ENCODE assay signal across 29 cellular contexts in genomic region chr1:248361111-248361715, GRCh38. TPM values are rescaled to one million over a fixed set of nuclear protein-coding genes. Genes with fewer than 3 reads are reported as not detected.
DNase-seq lines count a peak whose midpoint lies in the region; ATAC-seq and TF ChIP-seq lines count a peak whose summit lies in the region.
"Had no signal": no experiment of that assay in that cellular context is flagged by ENCODE, and none has a peak within 500 bp of the region (broad histone marks: within the 10 kb centered on the region; RNA-seq: fewer than 3 reads in every experiment).

A gene with protein sequence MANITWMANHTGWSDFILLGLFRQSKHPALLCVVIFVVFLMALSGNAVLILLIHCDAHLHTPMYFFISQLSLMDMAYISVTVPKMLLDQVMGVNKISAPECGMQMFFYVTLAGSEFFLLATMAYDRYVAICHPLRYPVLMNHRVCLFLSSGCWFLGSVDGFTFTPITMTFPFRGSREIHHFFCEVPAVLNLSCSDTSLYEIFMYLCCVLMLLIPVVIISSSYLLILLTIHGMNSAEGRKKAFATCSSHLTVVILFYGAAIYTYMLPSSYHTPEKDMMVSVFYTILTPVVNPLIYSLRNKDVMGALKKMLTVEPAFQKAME (plus strand): TSS chr1:248361665. CDS start chr1:248361665, 0 bp downstream.

- H3K4me3 ChIP-seq in WERI-Rb-1 (ENCODE audit: low read depth, low read length) = no peak within 1 kb of the TSS
- H3K4me3 ChIP-seq: GM12878, GM23248, PC-9 had no signal

- POLR2A ChIA-PET in RWPE1 (lab: Yijun Ruan, JAX; ENCODE audit: low non-redundant PET) = no interaction called here

- H3K9me3 ChIP-seq in WERI-Rb-1 (ENCODE audit: severe bottlenecking) = peaks cover 4% of the 10 kb centered on the region

- H3K27ac ChIP-seq in cingulate gyrus (ENCODE audit: low read depth, low read length) (peak within 1 kb of the TSS; percentile 98), temporal lobe (ENCODE audit: low read depth, low read length) (peak within 1 kb of the TSS; percentile 85), WERI-Rb-1 (no peak within 1 kb of the TSS), RWPE1 (no peak within 1 kb of the TSS)
- H3K27ac ChIP-seq: GM23248, PC-9 had no signal

- DNase-seq in HT1080 (ENCODE audit: low read depth) = peak; percentile 25
- peak; percentile 78 for DNase-seq in medulla oblongata (ENCODE audit: extremely low spot score)
- DNase-seq in WERI-Rb-1 = no peak
- no peak for DNase-seq in RWPE1 (ENCODE audit: low spot score)
- DNase-seq: CD4-positive, alpha-beta T cell; COR-L47; DMS 273 treated with DMSO at 0.1 percent for 48 hours; DMS79; EL; GDM1; GM23248; H7; NCI-H1092 treated with DMSO at 0.1 percent for 48 hours; NCI-H1436; NCI-H187 treated with DMSO at 0.1 percent for 48 hours; NCI-H2171 treated with DMSO at 0.1 percent for 48 hours; NCI-H524; NCI-H774; NK-92 treated with Interleukin-12 subunit alpha and Interleukin-12 subunit beta, amount 100 ng/mL, for 24 hours; PC-9; SHP77; T-cell had no signal

- ATAC-seq in HG02981 (IDR thresholded peaks at IDR 0.05; ENCODE audit: unreplicated experiment) = no peak
- ATAC-seq: GM12878, T-cell had no signal

- peaks cover 78% of the 10 kb centered on the region for H3K27me3 ChIP-seq in WERI-Rb-1 (ENCODE audit: insufficient read depth, low read depth, severe bottlenecking)

- H3K36me3 ChIP-seq in WERI-Rb-1 = no peaks in the 10 kb centered on the region

- TF ChIP-seq CTCF in WERI-Rb-1 (IDR thresholded peaks at IDR 0.05; ENCODE audit: low read depth, low read length) (no peak), RWPE1 (conservative IDR thresholded peaks at IDR 0.05; ENCODE audit: low read depth) (no peak)

- CTCF ChIA-PET in RWPE1 (lab: Yijun Ruan, JAX) = no interaction called here

RNA-seq across cellular contexts. Expression of the gene that starts here (rescaled TPM):
- not detected in 2 replicates for total RNA-seq in HT1080 (2014; rRNA removed; shearing (Covaris generic))
- polyA plus RNA-seq in HT1080 (2015; cell fraction: cytosol; rRNA removed) = not detected in 2 replicates
- not detected in 2 replicates for polyA plus RNA-seq in HT1080 (2015; cell fraction: nucleus; rRNA removed)
- total RNA-seq in temporal lobe = not detected
- total RNA-seq: CD4-positive, alpha-beta T cell; GM23248; H7; PC-9; RPMI7951; SK-MEL-5; T-cell had no signal
- polyA plus RNA-seq: BJ, GM23248 had no signal

Comparison
In these comparisons a context has a peak if more than half of its experiments do, and no peak if none do; other contexts are left out.
1. Peak in DNase-seq in HT1080; RNA of the gene not detected or under 1 TPM.
2. H3K27ac ChIP-seq: peak in cingulate gyrus (single experiment) and temporal lobe (single experiment); none in WERI-Rb-1 (single experiment) and RWPE1 (single experiment).